In the genomic region with DNA sequence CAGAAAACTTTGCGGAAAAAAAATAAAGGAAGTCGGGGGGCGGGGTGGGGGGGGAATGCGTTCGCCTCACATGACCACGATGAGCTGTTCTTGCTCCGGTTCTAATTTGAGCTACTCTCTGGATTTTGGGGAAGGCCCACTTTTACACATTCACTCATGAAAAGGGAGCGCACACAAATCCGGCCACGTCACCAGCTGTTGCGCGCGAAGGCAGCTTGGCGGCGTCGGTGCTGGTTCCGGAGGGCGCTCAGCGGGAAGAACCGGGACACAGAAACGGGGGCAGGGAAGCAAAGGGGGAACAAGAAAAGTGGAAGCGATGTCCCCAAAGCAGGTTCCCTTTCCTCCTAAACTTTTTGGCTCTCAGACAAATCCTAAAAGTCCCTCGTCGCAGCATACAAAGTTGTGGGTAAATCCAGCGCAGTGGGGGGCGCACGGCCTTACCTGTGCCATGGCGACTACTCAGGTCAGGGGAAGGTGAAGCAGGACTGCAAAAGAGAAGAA, we compare ENCODE assay signal across 8 cellular contexts. TPM values are rescaled to one million over a fixed set of nuclear protein-coding genes. Genes with fewer than 3 reads are reported as not detected.
A peak's percentile ranks its signal among the peaks of the same experiment; 100 is the strongest.
DNase-seq lines count a peak whose midpoint lies in the region; ATAC-seq and TF ChIP-seq lines count a peak whose summit lies in the region.

No MANE protein-coding gene starts in this region.

- DNase-seq in GM06990 (ENCODE audit: extremely low read depth, insufficient read length) = peak; percentile 72
- peak; percentile 74 for DNase-seq in NOMO-1 treated with DMSO at 0.1 percent for 48 hours (lab: John Stamatoyannopoulos, UW; ENCODE audit: unreplicated experiment)
- peak; percentile 47 for DNase-seq in activated T-cell treated with anti-CD3 and anti-CD28 coated beads for 24 hours (ENCODE audit: low read depth)
- DNase-seq in erythroblast (lab: John Stamatoyannopoulos, UW) = peak; percentile 35 to 65
- peak; percentile 76 to 84 (median 80) for DNase-seq in mucosa of descending colon

- H3K9me3 Mint-ChIP-seq in stimulated activated memory B cell treated with anti-CD40 and anti-IgM and Interleukin-4, amounts not matched to agents 10 μg/mL and 1 μg/mL and 100 μg/mL, for 72 hours = no peaks in the 10 kb centered on the region

- peaks cover 7% of the 10 kb centered on the region for H3K36me3 Mint-ChIP-seq in stimulated activated memory B cell treated with anti-CD40 and anti-IgM and Interleukin-4, amounts not matched to agents 10 μg/mL and 1 μg/mL and 100 μg/mL, for 72 hours

- H3K4me3 ChIP-seq in GM06990 (replicated peaks; ENCODE audit: low read depth, low read length) (peak overlapping the region; percentile 92), mucosa of descending colon (peak overlapping the region; percentile 51)

- H3K36me3 ChIP-seq in GM06990 (ENCODE audit: control insufficient read depth, insufficient read depth, low read length) = no peaks in the 10 kb centered on the region
- H3K36me3 ChIP-seq in mucosa of descending colon (ENCODE audit: low read depth) = no peaks in the 10 kb centered on the region

- intact Hi-C loops in mucosa of descending colon (cut with DNase I, micrococcal nuclease) = no loop called here

- H3K27me3 Mint-ChIP-seq in stimulated activated memory B cell treated with anti-CD40 and anti-IgM and Interleukin-4, amounts not matched to agents 10 μg/mL and 1 μg/mL and 100 μg/mL, for 72 hours = no peaks in the 10 kb centered on the region

- H3K4me1 Mint-ChIP-seq in stimulated activated memory B cell treated with anti-CD40 and anti-IgM and Interleukin-4, amounts not matched to agents 10 μg/mL and 1 μg/mL and 100 μg/mL, for 72 hours = peaks cover 34% of the 10 kb centered on the region

- H3K27me3 ChIP-seq in GM06990 (replicated peaks; ENCODE audit: control insufficient read depth, insufficient read depth, low read length) = no peaks in the 10 kb centered on the region

- no peaks in the 10 kb centered on the region for H3K9me3 ChIP-seq in mucosa of descending colon

- peak overlapping the region; percentile 96 for H3K27ac Mint-ChIP-seq in stimulated activated memory B cell treated with anti-CD40 and anti-IgM and Interleukin-4, amounts not matched to agents 10 μg/mL and 1 μg/mL and 100 μg/mL, for 72 hours

- H3K4me3 Mint-ChIP-seq in stimulated activated memory B cell treated with anti-CD40 and anti-IgM and Interleukin-4, amounts not matched to agents 10 μg/mL and 1 μg/mL and 100 μg/mL, for 72 hours = peak overlapping the region; percentile 100

- no peak for TF ChIP-seq POLR2A in erythroblast (IDR thresholded peaks at IDR 0.05; ENCODE audit: low read length)

- peak; percentile 11 for ATAC-seq in HG02623 (IDR thresholded peaks at IDR 0.05; ENCODE audit: unreplicated experiment)
- peak; percentile 56 for ATAC-seq in mucosa of descending colon
- peak; percentile 57 for ATAC-seq in stimulated activated memory B cell treated with anti-CD40 and anti-IgM and Interleukin-4, amounts not matched to agents 10 μg/mL and 1 μg/mL and 100 μg/mL, for 72 hours
- no peak for ATAC-seq in GM21390 (IDR thresholded peaks at IDR 0.05; ENCODE audit: unreplicated experiment)

- peaks cover 9% of the 10 kb centered on the region for H3K4me1 ChIP-seq in mucosa of descending colon (ENCODE audit: low read depth)

- peak; percentile 28 for TF ChIP-seq CTCF in GM06990 (IDR thresholded peaks at IDR 0.05; ENCODE audit: insufficient read depth, low read length, poor library complexity, severe bottlenecking)
- TF ChIP-seq CTCF in mucosa of descending colon (IDR thresholded peaks at IDR 0.05) = peak; percentile 17

RNA-seq across cellular contexts. Expression of a gene that starts 0.6 kb away (rescaled TPM):
- 100 to 1,000 TPM in 1 of 3 donors, 10 to 100 TPM in 2; 47.3 to 157 (median 89.2) TPM for total RNA-seq in mucosa of descending colon
